Comparison of ENCODE assay signal across 1 cellular context in genomic region chr7:55571534-55572377, GRCh38.
TF ChIP-seq lines count a peak whose summit lies in the region.

No MANE protein-coding gene starts in this region.

TF ChIP-seq in K562, 482 proteins besides CTCF, POLR2A, EP300 and RAD21 (continued from another document):
- TF ChIP-seq, protein P1, sequence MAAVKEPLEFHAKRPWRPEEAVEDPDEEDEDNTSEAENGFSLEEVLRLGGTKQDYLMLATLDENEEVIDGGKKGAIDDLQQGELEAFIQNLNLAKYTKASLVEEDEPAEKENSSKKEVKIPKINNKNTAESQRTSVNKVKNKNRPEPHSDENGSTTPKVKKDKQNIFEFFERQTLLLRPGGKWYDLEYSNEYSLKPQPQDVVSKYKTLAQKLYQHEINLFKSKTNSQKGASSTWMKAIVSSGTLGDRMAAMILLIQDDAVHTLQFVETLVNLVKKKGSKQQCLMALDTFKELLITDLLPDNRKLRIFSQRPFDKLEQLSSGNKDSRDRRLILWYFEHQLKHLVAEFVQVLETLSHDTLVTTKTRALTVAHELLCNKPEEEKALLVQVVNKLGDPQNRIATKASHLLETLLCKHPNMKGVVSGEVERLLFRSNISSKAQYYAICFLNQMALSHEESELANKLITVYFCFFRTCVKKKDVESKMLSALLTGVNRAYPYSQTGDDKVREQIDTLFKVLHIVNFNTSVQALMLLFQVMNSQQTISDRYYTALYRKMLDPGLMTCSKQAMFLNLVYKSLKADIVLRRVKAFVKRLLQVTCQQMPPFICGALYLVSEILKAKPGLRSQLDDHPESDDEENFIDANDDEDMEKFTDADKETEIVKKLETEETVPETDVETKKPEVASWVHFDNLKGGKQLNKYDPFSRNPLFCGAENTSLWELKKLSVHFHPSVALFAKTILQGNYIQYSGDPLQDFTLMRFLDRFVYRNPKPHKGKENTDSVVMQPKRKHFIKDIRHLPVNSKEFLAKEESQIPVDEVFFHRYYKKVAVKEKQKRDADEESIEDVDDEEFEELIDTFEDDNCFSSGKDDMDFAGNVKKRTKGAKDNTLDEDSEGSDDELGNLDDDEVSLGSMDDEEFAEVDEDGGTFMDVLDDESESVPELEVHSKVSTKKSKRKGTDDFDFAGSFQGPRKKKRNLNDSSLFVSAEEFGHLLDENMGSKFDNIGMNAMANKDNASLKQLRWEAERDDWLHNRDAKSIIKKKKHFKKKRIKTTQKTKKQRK (IDR thresholded peaks at IDR 0.05; ENCODE audit: borderline replicate concordance, low read depth, low read length), result no peak
- TF ChIP-seq MCM7 (IDR thresholded peaks at IDR 0.05) (no peak), HMG20B (CRISPR knock-in tag; IDR thresholded peaks at IDR 0.05) (no peak), HEY1 (CRISPR knock-in tag; IDR thresholded peaks at IDR 0.05; ENCODE audit: borderline replicate concordance) (no peak), NFATC3 (IDR thresholded peaks at IDR 0.05) (no peak), PPARD (CRISPR knock-in tag; IDR thresholded peaks at IDR 0.05) (no peak), TAF9B (IDR thresholded peaks at IDR 0.05; ENCODE audit: partially characterized antibody) (no peak), POLR2B (IDR thresholded peaks at IDR 0.05; ENCODE audit: low read depth, partially characterized antibody) (peak; percentile 48), MTA3 (IDR thresholded peaks at IDR 0.05; ENCODE audit: borderline replicate concordance) (peak; percentile 59; the same call in 1 of the 2 replicates), POLR2AphosphoS2 (IDR thresholded peaks at IDR 0.05; ENCODE audit: low read length) (no peak), IRF1 (CRISPR knock-in tag; IDR thresholded peaks at IDR 0.05; ENCODE audit: borderline replicate concordance) (no peak), SP1 (CRISPR knock-in tag; IDR thresholded peaks at IDR 0.05) (no peak), TAL1 (IDR thresholded peaks at IDR 0.05) (no peak), TCFL5 (CRISPR knock-in tag; conservative IDR thresholded peaks at IDR 0.05) (no peak), SAP30 (IDR thresholded peaks at IDR 0.05; ENCODE audit: borderline replicate concordance, insufficient read depth, low read depth, low read length, poor library complexity, severe bottlenecking) (no peak), ESRRA (IDR thresholded peaks at IDR 0.05; ENCODE audit: borderline replicate concordance, low read depth) (peak; percentile 66), SRSF3 (IDR thresholded peaks at IDR 0.05; ENCODE audit: insufficient read depth, low read length) (no peak), ZKSCAN8 (CRISPR knock-in tag; IDR thresholded peaks at IDR 0.05) (no peak), ETV1 (tag; conservative IDR thresholded peaks at IDR 0.05; ENCODE audit: low read depth) (peak; percentile 13; the same call in 1 of the 2 replicates), ZNF696 (CRISPR knock-in tag; conservative IDR thresholded peaks at IDR 0.05) (no peak), ZNF609 (CRISPR knock-in tag; IDR thresholded peaks at IDR 0.05; ENCODE audit: borderline replicate concordance) (no peak), ZNF431 (CRISPR knock-in tag; IDR thresholded peaks at IDR 0.05) (no peak), ZNF316 (IDR thresholded peaks at IDR 0.05) (no peak), KAT7 (CRISPR knock-in tag; IDR thresholded peaks at IDR 0.05; ENCODE audit: borderline replicate concordance) (no peak), TBP (optimal IDR thresholded peaks at IDR 0.05; ENCODE audit: low read depth, low read length) (peak; percentile 35), CHD4 (IDR thresholded peaks at IDR 0.05; ENCODE audit: insufficient read depth, insufficient replicate concordance, low read depth, low read length, poor library complexity, severe bottlenecking) (no peak), SAFB (IDR thresholded peaks at IDR 0.05; ENCODE audit: borderline replicate concordance, low read depth, low read length) (no peak), GABPB1 (CRISPR knock-in tag; IDR thresholded peaks at IDR 0.05) (peak; percentile 33; the same call in 1 of the 2 replicates), MECOM (CRISPR knock-in tag; IDR thresholded peaks at IDR 0.05) (no peak), SIRT6 (IDR thresholded peaks at IDR 0.05; ENCODE audit: low read depth, low read length) (no peak), DIDO1 (tag; IDR thresholded peaks at IDR 0.05; ENCODE audit: low read depth) (no peak), SIN3A (IDR thresholded peaks at IDR 0.05; ENCODE audit: borderline replicate concordance in 2 of 2, control insufficient read depth in 1 of 2, low read depth in 2 of 2, low read length in 2 of 2) (peak in 1 of 2 experiments; percentile 38; a peak in 1 of 4 replicates), NRF1 (conservative IDR thresholded peaks at IDR 0.05 in 1 of 2, IDR thresholded peaks at IDR 0.05 in 1 of 2) (peak; percentile 88 to 90), ZBTB17 (CRISPR knock-in tag; IDR thresholded peaks at IDR 0.05) (0 out of 2 replicates have a peak, but pooled peaks have one; percentile 19), NBN (IDR thresholded peaks at IDR 0.05; ENCODE audit: low read depth) (0 out of 2 replicates have a peak, but pooled peaks have one; percentile 41), ZEB2 (IDR thresholded peaks at IDR 0.05) (no peak), ZBED1 (IDR thresholded peaks at IDR 0.05) (no peak), ZNF143 (CRISPR knock-in tag; IDR thresholded peaks at IDR 0.05) (no peak), SIX5 (IDR thresholded peaks at IDR 0.05; ENCODE audit: borderline replicate concordance in 1 of 2, insufficient read depth in 1 of 2, low read depth in 1 of 2, low read length in 2 of 2) (no peak), DPF2 (IDR thresholded peaks at IDR 0.05) (peak; percentile 24; the same call in 1 of the 2 replicates), OTX1 (CRISPR knock-in tag; IDR thresholded peaks at IDR 0.05) (no peak)
- TF ChIP-seq, protein P2, sequence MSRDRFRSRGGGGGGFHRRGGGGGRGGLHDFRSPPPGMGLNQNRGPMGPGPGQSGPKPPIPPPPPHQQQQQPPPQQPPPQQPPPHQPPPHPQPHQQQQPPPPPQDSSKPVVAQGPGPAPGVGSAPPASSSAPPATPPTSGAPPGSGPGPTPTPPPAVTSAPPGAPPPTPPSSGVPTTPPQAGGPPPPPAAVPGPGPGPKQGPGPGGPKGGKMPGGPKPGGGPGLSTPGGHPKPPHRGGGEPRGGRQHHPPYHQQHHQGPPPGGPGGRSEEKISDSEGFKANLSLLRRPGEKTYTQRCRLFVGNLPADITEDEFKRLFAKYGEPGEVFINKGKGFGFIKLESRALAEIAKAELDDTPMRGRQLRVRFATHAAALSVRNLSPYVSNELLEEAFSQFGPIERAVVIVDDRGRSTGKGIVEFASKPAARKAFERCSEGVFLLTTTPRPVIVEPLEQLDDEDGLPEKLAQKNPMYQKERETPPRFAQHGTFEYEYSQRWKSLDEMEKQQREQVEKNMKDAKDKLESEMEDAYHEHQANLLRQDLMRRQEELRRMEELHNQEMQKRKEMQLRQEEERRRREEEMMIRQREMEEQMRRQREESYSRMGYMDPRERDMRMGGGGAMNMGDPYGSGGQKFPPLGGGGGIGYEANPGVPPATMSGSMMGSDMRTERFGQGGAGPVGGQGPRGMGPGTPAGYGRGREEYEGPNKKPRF (IDR thresholded peaks at IDR 0.05; ENCODE audit: low read depth, low read length), result no peak
- TF ChIP-seq, protein P3, sequence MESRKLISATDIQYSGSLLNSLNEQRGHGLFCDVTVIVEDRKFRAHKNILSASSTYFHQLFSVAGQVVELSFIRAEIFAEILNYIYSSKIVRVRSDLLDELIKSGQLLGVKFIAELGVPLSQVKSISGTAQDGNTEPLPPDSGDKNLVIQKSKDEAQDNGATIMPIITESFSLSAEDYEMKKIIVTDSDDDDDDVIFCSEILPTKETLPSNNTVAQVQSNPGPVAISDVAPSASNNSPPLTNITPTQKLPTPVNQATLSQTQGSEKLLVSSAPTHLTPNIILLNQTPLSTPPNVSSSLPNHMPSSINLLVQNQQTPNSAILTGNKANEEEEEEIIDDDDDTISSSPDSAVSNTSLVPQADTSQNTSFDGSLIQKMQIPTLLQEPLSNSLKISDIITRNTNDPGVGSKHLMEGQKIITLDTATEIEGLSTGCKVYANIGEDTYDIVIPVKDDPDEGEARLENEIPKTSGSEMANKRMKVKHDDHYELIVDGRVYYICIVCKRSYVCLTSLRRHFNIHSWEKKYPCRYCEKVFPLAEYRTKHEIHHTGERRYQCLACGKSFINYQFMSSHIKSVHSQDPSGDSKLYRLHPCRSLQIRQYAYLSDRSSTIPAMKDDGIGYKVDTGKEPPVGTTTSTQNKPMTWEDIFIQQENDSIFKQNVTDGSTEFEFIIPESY (CRISPR knock-in tag; IDR thresholded peaks at IDR 0.05), result no peak
- TF ChIP-seq, protein P4, sequence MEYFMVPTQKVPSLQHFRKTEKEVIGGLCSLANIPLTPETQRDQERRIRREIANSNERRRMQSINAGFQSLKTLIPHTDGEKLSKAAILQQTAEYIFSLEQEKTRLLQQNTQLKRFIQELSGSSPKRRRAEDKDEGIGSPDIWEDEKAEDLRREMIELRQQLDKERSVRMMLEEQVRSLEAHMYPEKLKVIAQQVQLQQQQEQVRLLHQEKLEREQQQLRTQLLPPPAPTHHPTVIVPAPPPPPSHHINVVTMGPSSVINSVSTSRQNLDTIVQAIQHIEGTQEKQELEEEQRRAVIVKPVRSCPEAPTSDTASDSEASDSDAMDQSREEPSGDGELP (CRISPR knock-in tag; IDR thresholded peaks at IDR 0.05; ENCODE audit: borderline replicate concordance), result peak; percentile 7; the same call in 1 of the 2 replicates
- TF ChIP-seq, protein P5, sequence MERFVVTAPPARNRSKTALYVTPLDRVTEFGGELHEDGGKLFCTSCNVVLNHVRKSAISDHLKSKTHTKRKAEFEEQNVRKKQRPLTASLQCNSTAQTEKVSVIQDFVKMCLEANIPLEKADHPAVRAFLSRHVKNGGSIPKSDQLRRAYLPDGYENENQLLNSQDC (CRISPR knock-in tag; IDR thresholded peaks at IDR 0.05), result no peak
TF ChIP-seq in K562: peak in this region for 75.
